Comparison of ENCODE assay signal across 20 cellular contexts in the genomic region with DNA sequence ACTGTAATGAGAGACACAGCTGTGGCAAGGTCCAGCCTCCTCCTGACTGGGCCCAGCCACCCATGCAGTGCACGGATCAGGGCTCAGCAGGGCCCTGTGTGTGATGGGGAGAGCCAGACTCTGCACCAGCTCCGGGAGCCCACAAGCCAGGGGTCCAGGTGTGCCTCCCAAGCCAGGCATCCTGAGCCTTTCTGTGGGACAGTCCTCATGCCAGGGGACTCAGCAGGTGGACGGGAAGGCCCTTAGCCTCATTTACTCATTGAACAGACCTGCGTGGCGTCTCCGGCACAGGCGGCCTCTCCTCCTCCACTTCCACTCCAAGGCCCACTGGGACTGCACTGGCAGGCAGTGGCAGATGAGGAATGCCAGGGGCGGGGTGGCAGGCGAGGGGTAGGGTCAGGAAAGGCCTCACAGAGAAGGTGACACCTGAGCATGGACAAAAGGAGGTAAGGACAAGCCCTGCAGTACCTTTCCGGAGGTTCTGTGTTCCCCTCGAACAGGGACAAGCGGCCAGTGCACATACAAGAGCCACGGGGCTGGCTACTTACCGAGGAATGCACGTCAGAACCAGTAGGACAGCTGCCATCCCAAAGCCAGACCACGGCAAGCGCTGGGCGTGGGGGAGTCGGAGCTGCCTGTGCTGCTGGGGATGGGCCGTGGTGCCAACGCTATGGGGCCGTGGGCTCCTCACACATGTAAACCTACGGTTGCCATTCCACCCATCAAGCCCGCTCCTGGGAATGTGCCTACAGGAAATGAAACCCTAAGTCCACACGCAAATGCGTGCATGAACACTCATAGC. TPM values are rescaled to one million over a fixed set of nuclear protein-coding genes. Genes with fewer than 3 reads are reported as not detected.
DNase-seq lines count a peak whose midpoint lies in the region; ATAC-seq and TF ChIP-seq lines count a peak whose summit lies in the region.
"Had no signal": no experiment of that assay in that cellular context is flagged by ENCODE, and none has a peak within 500 bp of the region (broad histone marks: within the 10 kb centered on the region; RNA-seq: fewer than 3 reads in every experiment).

No MANE protein-coding gene starts in this region.

- H3K36me3 ChIP-seq in esophagus muscularis mucosa = no peaks in the 10 kb centered on the region
- H3K36me3 ChIP-seq in osteoblast (ENCODE audit: insufficient read depth, low read length) = no peaks in the 10 kb centered on the region
- H3K36me3 ChIP-seq: upper lobe of left lung had no signal

- no peak overlapping the region for H3K27ac ChIP-seq in esophagus muscularis mucosa (replicated peaks in 1 of 4)
- no peak overlapping the region for H3K27ac ChIP-seq in osteoblast (ENCODE audit: low read depth, low read length)
- H3K27ac ChIP-seq: upper lobe of left lung had no signal

- in situ Hi-C loops in ACHN (cut with HindIII; ENCODE audit: low pct_ligation_motif_present, low pct_unique_long_range_greater_than_20kb, low sequenced_read_pairs) = no loop called here

- no peaks in the 10 kb centered on the region for H3K79me2 ChIP-seq in osteoblast (ENCODE audit: insufficient read depth, low read length)

- no peak overlapping the region for H2AFZ ChIP-seq in osteoblast (ENCODE audit: low read length)

- no peak overlapping the region for H3K4me2 ChIP-seq in osteoblast (ENCODE audit: insufficient read depth, low read length)

- 87% methylated on average over 25 of the region's 26 CpGs for WGBS in esophagus muscularis mucosa

- TF ChIP-seq POLR2A in esophagus muscularis mucosa (IDR thresholded peaks at IDR 0.05; ENCODE audit: low read depth) = no peak

- H3K9me3 ChIP-seq in esophagus muscularis mucosa (peaks cover 0 to 18% (median 9%) of the 10 kb centered on the region in 4 donors), osteoblast (ENCODE audit: low read depth, low read length) (peaks cover 9% of the 10 kb centered on the region)

- TF ChIP-seq CTCF in esophagus muscularis mucosa (IDR thresholded peaks at IDR 0.05) = no peak
- no peak for TF ChIP-seq CTCF in osteoblast (IDR thresholded peaks at IDR 0.05; ENCODE audit: extremely low read depth, low read depth, low read length)

- peak; percentile 0 for DNase-seq in stimulated activated CD4-positive, alpha-beta T cell treated with anti-CD3 and anti-CD28 coated beads, Interleukin-1b, Interleukin-23, amount 100 ng/mL, for 48 hours
- no peak for DNase-seq in stimulated activated CD4-positive, alpha-beta T cell treated with anti-CD3 and anti-CD28 coated beads, Interleukin-2, amount 100 ng/mL, for 48 hours
- DNase-seq in esophagus muscularis mucosa (ENCODE audit: extremely low spot score) (peak; percentile 45), osteoblast (ENCODE audit: insufficient read length, low spot score, missing footprints) (peak; percentile 55), ureter (ENCODE audit: low spot score) (peak; percentile 28), ACHN (no peak)
- DNase-seq in central memory CD4-positive, alpha-beta T cell = no peak
- DNase-seq: activated CD4-positive, alpha-beta T cell treated with anti-CD3 and anti-CD28 coated beads, Interleukin-2, amount 10 ng/mL, durations not matched to agents 24 days and 14 days; Caco-2; NCI-H1048; NCI-H187 treated with DMSO at 0.1 percent for 48 hours; NCI-H226; occipital lobe; stimulated activated naive CD8-positive, alpha-beta T cell treated with anti-CD3 and anti-CD28 coated beads, Interleukin-15, amount 100 ng/mL, for 72 hours had no signal

- intact Hi-C loops in esophagus muscularis mucosa (cut with DNase I) = no loop called here

- H3K27me3 ChIP-seq in esophagus muscularis mucosa (peaks cover 0 to 34% (median 0%) of the 10 kb centered on the region in 4 donors), osteoblast (ENCODE audit: insufficient read depth, low read length) (no peaks in the 10 kb centered on the region)
- H3K27me3 ChIP-seq: upper lobe of left lung had no signal

- H3K4me3 ChIP-seq in esophagus muscularis mucosa (no peak overlapping the region), osteoblast (ENCODE audit: insufficient read depth, low read length) (no peak overlapping the region)
- H3K4me3 ChIP-seq: upper lobe of left lung had no signal

- no peaks in the 10 kb centered on the region for H4K20me1 ChIP-seq in osteoblast (ENCODE audit: insufficient read depth, low read length)

- TF ChIP-seq EP300 in esophagus muscularis mucosa (IDR thresholded peaks at IDR 0.05) = no peak

- ATAC-seq in HG02763 (IDR thresholded peaks at IDR 0.05; ENCODE audit: unreplicated experiment) = no peak
- ATAC-seq: activated naive CD4-positive, alpha-beta T cell treated with anti-CD3 and anti-CD28 coated beads, Interleukin-2, amount 50 U/mL, for 72 hours; left colon; stimulated activated naive CD8-positive, alpha-beta T cell treated with anti-CD3 and anti-CD28 coated beads, Interleukin-15, amount 100 ng/mL, for 72 hours; T-cell had no signal

- H3K4me1 ChIP-seq in esophagus muscularis mucosa (no peaks in the 10 kb centered on the region), osteoblast (ENCODE audit: insufficient read depth, low read length) (no peaks in the 10 kb centered on the region)
- H3K4me1 ChIP-seq: Caco-2, upper lobe of left lung had no signal

RNA-seq across cellular contexts. Expression of gene IGF2, which starts 52.7 kb away (rescaled TPM):
- total RNA-seq in esophagus muscularis mucosa = 10 to 100 TPM; 25.5 to 59.6 (median 33.0) TPM
- total RNA-seq in osteoblast = 53.9 and 68.8 TPM in 2 replicates
- 61.1 TPM for total RNA-seq in ureter
- total RNA-seq: B cell had no signal

Comparison
In these comparisons a context has a peak if more than half of its experiments do, and no peak if none do; other contexts are left out.
1. DNase-seq: peak in stimulated activated CD4-positive, alpha-beta T cell treated with anti-CD3 and anti-CD28 coated beads, Interleukin-1b, Interleukin-23, amount 100 ng/mL, for 48 hours (single experiment), esophagus muscularis mucosa (single experiment), osteoblast (single experiment) and ureter (single experiment); none in stimulated activated CD4-positive, alpha-beta T cell treated with anti-CD3 and anti-CD28 coated beads, Interleukin-2, amount 100 ng/mL, for 48 hours (0 of 2), ACHN (single experiment) and central memory CD4-positive, alpha-beta T cell (single experiment).